ENCODE assay signal across 12 cellular contexts in the genomic region with DNA sequence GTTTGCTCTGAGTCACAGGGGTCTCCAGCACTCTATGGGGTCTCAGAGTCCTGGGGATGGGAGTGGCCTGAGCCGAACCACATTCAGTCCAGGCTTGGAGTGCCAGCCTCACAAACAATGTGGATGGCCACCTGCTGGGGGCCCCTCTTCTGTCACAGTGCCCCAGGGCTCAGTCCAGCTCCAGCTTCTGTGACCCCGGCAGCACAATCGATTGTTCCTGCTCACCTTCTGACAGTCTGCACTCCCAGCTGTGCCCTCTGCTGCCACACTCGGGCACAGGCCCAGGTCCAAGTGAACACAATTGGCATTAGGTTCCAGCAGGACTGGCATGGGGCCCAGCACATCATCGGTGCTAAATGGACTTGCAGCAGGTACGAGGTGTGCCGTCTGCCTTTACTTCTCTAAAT.
DNase-seq lines count a peak whose midpoint lies in the region; ATAC-seq, FAIRE-seq and TF ChIP-seq lines count a peak whose summit lies in the region.
"Had no signal": no experiment of that assay in that cellular context is flagged by ENCODE, and none has a peak within 500 bp of the region (broad histone marks: within the 10 kb centered on the region; RNA-seq: fewer than 3 reads in every experiment).

No MANE protein-coding gene starts in this region.

- H3K23ac ChIP-seq in mesenchymal stem cell (ENCODE audit: low read length in 2 of 2), result no peak overlapping the region

- H2BK12ac ChIP-seq in mesenchymal stem cell (ENCODE audit: low read length in 2 of 2), result peak overlapping the region in 1 of 2 experiments; percentile 29

- H2BK5ac ChIP-seq in mesenchymal stem cell (ENCODE audit: low read depth, low read length, poor library complexity, severe bottlenecking), result no peak overlapping the region

- no peak overlapping the region for H2BK15ac ChIP-seq in mesenchymal stem cell (ENCODE audit: low read depth, poor library complexity, severe bottlenecking)

- no peak for DNase-seq in A549 (ENCODE audit: low read depth in 1 of 2, low spot score in 1 of 2)
- peak; percentile 75 for DNase-seq in NCI-H1092 (lab: John Stamatoyannopoulos, UW)
- DNase-seq in dermis blood vessel endothelial cell, result peak; percentile 35
- DNase-seq in mesenchymal stem cell, result no peak
- DNase-seq in stimulated activated CD8-positive, alpha-beta memory T cell treated with anti-CD3 and anti-CD28 coated beads, Interleukin-4, amount 100 ng/mL, for 48 hours, result no peak
- DNase-seq in HuH-7 (ENCODE audit: low spot score), result no peak

- peak overlapping the region; percentile 29 to 76; a peak in 5 of 6 replicates for H3K27ac ChIP-seq in A549
- no peak overlapping the region for H3K27ac ChIP-seq in mesenchymal stem cell (ENCODE audit: low read length, poor library complexity, severe bottlenecking)
- H3K27ac ChIP-seq: HL-60 had no signal

- H2BK120ac ChIP-seq in mesenchymal stem cell (ENCODE audit: low read depth, low read length), result no peak overlapping the region

- TF ChIP-seq POLR2A in A549 (IDR thresholded peaks at IDR 0.05; ENCODE audit: low read length), result no peak

- ATAC-seq in A549 (no peak), GM21528 (IDR thresholded peaks at IDR 0.05; ENCODE audit: low FRiP score, unreplicated experiment) (no peak), HG02763 (IDR thresholded peaks at IDR 0.05; ENCODE audit: unreplicated experiment) (no peak)
- ATAC-seq: HCT116 had no signal

- H3K9me3 ChIP-seq in A549, result no peaks in the 10 kb centered on the region
- H3K9me3 ChIP-seq in mesenchymal stem cell (ENCODE audit: control insufficient read depth, low read length), result no peaks in the 10 kb centered on the region

- CTCF ChIA-PET in A549 (lab: Yijun Ruan, JAX), result interaction anchor here (1.1 to 1.4 kb wide), 2 partner anchors 29 to 91 kb away, joined by 5 to 6 read pairs; no protein-coding TSS in a partner anchor

- H3K9ac ChIP-seq in mesenchymal stem cell (ENCODE audit: low read length), result no peak overlapping the region

- H3K4me1 ChIP-seq in A549 (peaks cover 39% of the 10 kb centered on the region), mesenchymal stem cell (ENCODE audit: control insufficient read depth, insufficient read depth, low read depth, low read length) (peaks cover 26% of the 10 kb centered on the region)

- peak overlapping the region; percentile 12 for H2AK5ac ChIP-seq in mesenchymal stem cell (ENCODE audit: low read length, severe bottlenecking)

- no peak for FAIRE-seq in A549 (lab: Jason Lieb, UNC)

- WGBS in A549 (ENCODE audit: missing lambda C conversion rate), result 45% methylated on average over 6 of the region's 7 CpGs
- WGBS in mesenchymal stem cell, result 81% methylated on average over 7 of the region's 7 CpGs

- H3K4me3 ChIP-seq in A549 (no peak overlapping the region), mesenchymal stem cell (ENCODE audit: insufficient read depth in 1 of 2, low read depth in 1 of 2, low read length in 2 of 2) (no peak overlapping the region)
- H3K4me3 ChIP-seq: dorsolateral prefrontal cortex, lung had no signal

- H3K14ac ChIP-seq in mesenchymal stem cell (ENCODE audit: low read length in 2 of 2), result no peak overlapping the region

- no peak for TF ChIP-seq RAD21 in A549 (conservative IDR thresholded peaks at IDR 0.05 in 1 of 2, IDR thresholded peaks at IDR 0.05 in 1 of 2)

- H3K4me2 ChIP-seq in A549, result peak overlapping the region; percentile 15; the same call in 1 of the 3 replicates
- H3K4me2 ChIP-seq in mesenchymal stem cell (ENCODE audit: low read length, poor library complexity, severe bottlenecking), result no peak overlapping the region

- no peak for TF ChIP-seq EP300 in A549 (IDR thresholded peaks at IDR 0.05)

- H3K36me3 ChIP-seq in mesenchymal stem cell (ENCODE audit: control insufficient read depth in 1 of 2, insufficient read depth in 2 of 2, low read depth in 1 of 2, low read length in 2 of 2), result no peaks in the 10 kb centered on the region

- H4K91ac ChIP-seq in mesenchymal stem cell (ENCODE audit: low read length), result peak overlapping the region; percentile 18

- H4K8ac ChIP-seq in mesenchymal stem cell (ENCODE audit: low read length), result no peak overlapping the region

- H2AFZ ChIP-seq in mesenchymal stem cell (ENCODE audit: low read depth, low read length), result no peak overlapping the region

- POLR2A ChIA-PET in A549 (lab: Yijun Ruan, JAX), result no interaction called here

- peak overlapping the region in 1 of 2 experiments; percentile 3 for H3K18ac ChIP-seq in mesenchymal stem cell (ENCODE audit: low read depth in 1 of 2, low read length in 2 of 2)

- H3K79me1 ChIP-seq in mesenchymal stem cell (replicated peaks; ENCODE audit: low read length, poor library complexity, severe bottlenecking), result no peaks in the 10 kb centered on the region

- no peak overlapping the region for H3K4ac ChIP-seq in mesenchymal stem cell (ENCODE audit: low read depth in 1 of 2, low read length in 2 of 2)

- no peak for TF ChIP-seq CTCF in A549 (IDR thresholded peaks at IDR 0.05)

- H3K27me3 ChIP-seq in mesenchymal stem cell (ENCODE audit: control insufficient read depth in 1 of 2, insufficient read depth in 1 of 2, low read length in 2 of 2), result peaks cover 9 to 75% of the 10 kb centered on the region in 2 experiments
- H3K27me3 ChIP-seq: dorsolateral prefrontal cortex had no signal

TF ChIP-seq in A549, 52 proteins besides CTCF, POLR2A, EP300 and RAD21:
- TF ChIP-seq TP53 (CRISPR knock-in tag; IDR thresholded peaks at IDR 0.05) (no peak), ZSCAN20 (CRISPR knock-in tag; IDR thresholded peaks at IDR 0.05) (no peak), ESRRA (IDR thresholded peaks at IDR 0.05; ENCODE audit: borderline replicate concordance, low read length) (no peak), GATA3 (IDR thresholded peaks at IDR 0.05; ENCODE audit: borderline replicate concordance) (no peak), HOXB13 (CRISPR knock-in tag; IDR thresholded peaks at IDR 0.05; ENCODE audit: low read depth) (no peak), RCOR1 (IDR thresholded peaks at IDR 0.05; ENCODE audit: low read depth, low read length) (no peak), PHF8 (IDR thresholded peaks at IDR 0.05; ENCODE audit: borderline replicate concordance, low read depth) (no peak), FOSL2 (IDR thresholded peaks at IDR 0.05) (no peak), FOSL2 (CRISPR knock-in tag; IDR thresholded peaks at IDR 0.05) (no peak), ZC3H11A (IDR thresholded peaks at IDR 0.05) (no peak)
- TF ChIP-seq, protein P1, sequence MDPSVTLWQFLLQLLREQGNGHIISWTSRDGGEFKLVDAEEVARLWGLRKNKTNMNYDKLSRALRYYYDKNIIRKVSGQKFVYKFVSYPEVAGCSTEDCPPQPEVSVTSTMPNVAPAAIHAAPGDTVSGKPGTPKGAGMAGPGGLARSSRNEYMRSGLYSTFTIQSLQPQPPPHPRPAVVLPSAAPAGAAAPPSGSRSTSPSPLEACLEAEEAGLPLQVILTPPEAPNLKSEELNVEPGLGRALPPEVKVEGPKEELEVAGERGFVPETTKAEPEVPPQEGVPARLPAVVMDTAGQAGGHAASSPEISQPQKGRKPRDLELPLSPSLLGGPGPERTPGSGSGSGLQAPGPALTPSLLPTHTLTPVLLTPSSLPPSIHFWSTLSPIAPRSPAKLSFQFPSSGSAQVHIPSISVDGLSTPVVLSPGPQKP (IDR thresholded peaks at IDR 0.05; ENCODE audit: low read depth, low read length), result no peak
- TF ChIP-seq, protein P2, sequence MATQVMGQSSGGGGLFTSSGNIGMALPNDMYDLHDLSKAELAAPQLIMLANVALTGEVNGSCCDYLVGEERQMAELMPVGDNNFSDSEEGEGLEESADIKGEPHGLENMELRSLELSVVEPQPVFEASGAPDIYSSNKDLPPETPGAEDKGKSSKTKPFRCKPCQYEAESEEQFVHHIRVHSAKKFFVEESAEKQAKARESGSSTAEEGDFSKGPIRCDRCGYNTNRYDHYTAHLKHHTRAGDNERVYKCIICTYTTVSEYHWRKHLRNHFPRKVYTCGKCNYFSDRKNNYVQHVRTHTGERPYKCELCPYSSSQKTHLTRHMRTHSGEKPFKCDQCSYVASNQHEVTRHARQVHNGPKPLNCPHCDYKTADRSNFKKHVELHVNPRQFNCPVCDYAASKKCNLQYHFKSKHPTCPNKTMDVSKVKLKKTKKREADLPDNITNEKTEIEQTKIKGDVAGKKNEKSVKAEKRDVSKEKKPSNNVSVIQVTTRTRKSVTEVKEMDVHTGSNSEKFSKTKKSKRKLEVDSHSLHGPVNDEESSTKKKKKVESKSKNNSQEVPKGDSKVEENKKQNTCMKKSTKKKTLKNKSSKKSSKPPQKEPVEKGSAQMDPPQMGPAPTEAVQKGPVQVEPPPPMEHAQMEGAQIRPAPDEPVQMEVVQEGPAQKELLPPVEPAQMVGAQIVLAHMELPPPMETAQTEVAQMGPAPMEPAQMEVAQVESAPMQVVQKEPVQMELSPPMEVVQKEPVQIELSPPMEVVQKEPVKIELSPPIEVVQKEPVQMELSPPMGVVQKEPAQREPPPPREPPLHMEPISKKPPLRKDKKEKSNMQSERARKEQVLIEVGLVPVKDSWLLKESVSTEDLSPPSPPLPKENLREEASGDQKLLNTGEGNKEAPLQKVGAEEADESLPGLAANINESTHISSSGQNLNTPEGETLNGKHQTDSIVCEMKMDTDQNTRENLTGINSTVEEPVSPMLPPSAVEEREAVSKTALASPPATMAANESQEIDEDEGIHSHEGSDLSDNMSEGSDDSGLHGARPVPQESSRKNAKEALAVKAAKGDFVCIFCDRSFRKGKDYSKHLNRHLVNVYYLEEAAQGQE (IDR thresholded peaks at IDR 0.05), result no peak

Comparison
In these comparisons a context has a peak if more than half of its experiments do, and no peak if none do; other contexts are left out.
1. DNase-seq: peak in NCI-H1092 (single experiment) and dermis blood vessel endothelial cell (single experiment); none in A549 (0 of 2), mesenchymal stem cell (single experiment), stimulated activated CD8-positive, alpha-beta memory T cell treated with anti-CD3 and anti-CD28 coated beads, Interleukin-4, amount 100 ng/mL, for 48 hours (single experiment) and HuH-7 (single experiment).